In genomic region chr4:119525005-119525749, GRCh38 we compare ENCODE assay signal across 13 cellular contexts.
DNase-seq lines count a peak whose midpoint lies in the region; TF ChIP-seq lines count a peak whose summit lies in the region.
"Had no signal": no experiment of that assay in that cellular context is flagged by ENCODE, and none has a peak within 500 bp of the region (broad histone marks: within the 10 kb centered on the region; RNA-seq: fewer than 3 reads in every experiment).

No MANE protein-coding gene starts in this region.

- no peak overlapping the region for H3K4me3 ChIP-seq in esophagus squamous epithelium
- H3K4me3 ChIP-seq: lower lobe of right lung had no signal

- H3K4me1 ChIP-seq in esophagus squamous epithelium = peaks cover 0 to 9% (median 4%) of the 10 kb centered on the region in 3 donors

- no peaks in the 10 kb centered on the region for H3K27me3 ChIP-seq in esophagus squamous epithelium

- TF ChIP-seq POLR2A in esophagus squamous epithelium (IDR thresholded peaks at IDR 0.05) = no peak

- no peaks in the 10 kb centered on the region for H3K9me3 ChIP-seq in esophagus squamous epithelium
- H3K9me3 ChIP-seq: lower lobe of right lung had no signal

- TF ChIP-seq CTCF in esophagus squamous epithelium (IDR thresholded peaks at IDR 0.05) = no peak

- intact Hi-C loops in esophagus squamous epithelium (cut with DNase I) (no loop called here), posterior vena cava (cut with DNase I) (no loop called here)

- DNase-seq in A172 (ENCODE audit: low spot score) = peak; percentile 63
- peak; percentile 87 for DNase-seq in LHCN-M2 (ENCODE audit: low read depth)
- DNase-seq in dermis blood vessel endothelial cell = peak; percentile 89
- peak; percentile 88 to 91 for DNase-seq in lung microvascular endothelial cell (ENCODE audit: low read depth in 2 of 2)
- DNase-seq in esophagus squamous epithelium (lab: John Stamatoyannopoulos, UW) = no peak
- no peak for DNase-seq in CD1c-positive myeloid dendritic cell (ENCODE audit: extremely low spot score)
- no peak for DNase-seq in posterior vena cava (ENCODE audit: low spot score)
- no peak for DNase-seq in C1 segment of cervical spinal cord (lab: John Stamatoyannopoulos, UW)
- DNase-seq: erythroblast, lower lobe of right lung, NCI-H1930, OCI-M1, WERI-Rb-1 had no signal

- H3K36me3 ChIP-seq in esophagus squamous epithelium = peaks cover 0 to 2% (median 0%) of the 10 kb centered on the region in 3 donors

- 56 to 70% methylated on average over 5 of the region's 5 CpGs for WGBS in esophagus squamous epithelium, 2 donors

- peak overlapping the region in 2 of 4 donors; percentile 21 to 64 for H3K27ac ChIP-seq in esophagus squamous epithelium
- H3K27ac ChIP-seq: lower lobe of right lung, WERI-Rb-1 had no signal

Comparison
In these comparisons a context has a peak if more than half of its experiments do, and no peak if none do; other contexts are left out.
1. DNase-seq: peak in A172 (single experiment), LHCN-M2 (single experiment), dermis blood vessel endothelial cell (single experiment) and lung microvascular endothelial cell (2 of 2); none in esophagus squamous epithelium (single experiment), CD1c-positive myeloid dendritic cell (single experiment), posterior vena cava (single experiment) and C1 segment of cervical spinal cord (0 of 14).